In the genomic region with DNA sequence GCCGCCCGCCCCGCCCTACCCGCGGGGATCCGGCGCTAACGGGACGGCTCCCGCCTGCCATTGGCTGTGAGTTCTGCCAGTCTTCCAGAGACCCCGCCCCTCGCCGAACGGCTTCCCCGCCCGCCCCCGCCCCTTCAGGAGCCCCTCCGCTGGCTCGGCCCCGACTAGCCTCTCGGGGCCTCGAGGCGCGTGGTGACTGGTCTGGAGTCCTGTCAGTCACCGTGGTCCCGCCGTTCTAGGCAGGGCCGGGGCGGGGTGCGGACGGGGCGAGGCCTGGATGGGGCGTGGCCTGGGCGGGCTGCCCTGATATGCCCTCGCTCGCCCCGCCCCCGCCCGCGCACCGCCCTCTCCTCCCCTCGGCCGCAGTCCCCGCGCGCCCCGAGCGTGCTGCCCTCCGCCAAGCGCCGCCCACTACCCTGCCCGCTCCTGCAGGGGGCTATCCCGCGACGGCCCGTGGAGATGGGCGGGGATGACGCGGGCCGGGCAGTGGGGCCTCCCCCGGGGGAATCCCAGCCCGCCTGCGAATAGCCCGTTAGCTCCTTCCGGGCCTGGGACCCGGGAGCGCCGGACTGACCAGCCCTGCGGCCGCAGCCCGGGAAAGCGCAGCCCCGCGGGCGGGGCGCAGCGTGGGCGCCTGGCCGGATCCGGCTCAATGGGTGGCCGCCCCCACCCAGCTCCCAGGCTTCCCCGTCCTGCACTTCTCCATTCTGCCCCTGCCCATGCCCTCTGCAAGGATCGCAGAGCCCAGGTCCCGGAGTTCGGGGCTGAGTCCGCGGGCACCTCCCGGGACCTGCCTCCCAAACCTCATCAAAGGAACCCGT, we compare ENCODE assay signal across 1 cellular context.
TF ChIP-seq lines count a peak whose summit lies in the region.

No MANE protein-coding gene starts in this region.

TF ChIP-seq in GM12878, 131 proteins besides CTCF, POLR2A, EP300 and RAD21 (continued from another document):
- no peak for TF ChIP-seq E2F4 (IDR thresholded peaks at IDR 0.05; ENCODE audit: low read depth, low read length)
- TF ChIP-seq E2F8 (IDR thresholded peaks at IDR 0.05; ENCODE audit: low read depth, partially characterized antibody), result no peak
- 0 out of 2 replicates have a peak, but pooled peaks have one; percentile 18 for TF ChIP-seq TARDBP (IDR thresholded peaks at IDR 0.05; ENCODE audit: borderline replicate concordance)
- no peak for TF ChIP-seq USF2 (IDR thresholded peaks at IDR 0.05; ENCODE audit: borderline replicate concordance, low read depth, low read length)
- TF ChIP-seq KLF5 (IDR thresholded peaks at IDR 0.05; ENCODE audit: partially characterized antibody), result peak; percentile 55
- no peak for TF ChIP-seq MTA2 (IDR thresholded peaks at IDR 0.05; ENCODE audit: low read depth)
- TF ChIP-seq, protein P1, sequence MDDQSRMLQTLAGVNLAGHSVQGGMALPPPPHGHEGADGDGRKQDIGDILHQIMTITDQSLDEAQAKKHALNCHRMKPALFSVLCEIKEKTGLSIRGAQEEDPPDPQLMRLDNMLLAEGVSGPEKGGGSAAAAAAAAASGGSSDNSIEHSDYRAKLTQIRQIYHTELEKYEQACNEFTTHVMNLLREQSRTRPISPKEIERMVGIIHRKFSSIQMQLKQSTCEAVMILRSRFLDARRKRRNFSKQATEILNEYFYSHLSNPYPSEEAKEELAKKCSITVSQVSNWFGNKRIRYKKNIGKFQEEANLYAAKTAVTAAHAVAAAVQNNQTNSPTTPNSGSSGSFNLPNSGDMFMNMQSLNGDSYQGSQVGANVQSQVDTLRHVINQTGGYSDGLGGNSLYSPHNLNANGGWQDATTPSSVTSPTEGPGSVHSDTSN (IDR thresholded peaks at IDR 0.05; ENCODE audit: insufficient replicate concordance, low read depth, low read length), result peak; percentile 95
- no peak for TF ChIP-seq FOXM1 (IDR thresholded peaks at IDR 0.05; ENCODE audit: low read depth, low read length)
- no peak for TF ChIP-seq ZBTB11 (CRISPR knock-in tag; IDR thresholded peaks at IDR 0.05)
- TF ChIP-seq IKZF2 (IDR thresholded peaks at IDR 0.05), result peak; percentile 76 to 78
- TF ChIP-seq MTA3 (IDR thresholded peaks at IDR 0.05; ENCODE audit: borderline replicate concordance, low read length), result no peak
- 0 out of 2 replicates have a peak, but pooled peaks have one; percentile 13 for TF ChIP-seq HCFC1 (IDR thresholded peaks at IDR 0.05; ENCODE audit: low read length)
- TF ChIP-seq BHLHE40 (IDR thresholded peaks at IDR 0.05; ENCODE audit: borderline replicate concordance in 1 of 2, low read depth in 2 of 2, low read length in 1 of 2), result peak; percentile 77 to 93; a peak in 3 of 4 replicates
- TF ChIP-seq SIX5 (IDR thresholded peaks at IDR 0.05; ENCODE audit: low read depth, low read length, severe bottlenecking), result no peak
